8 cellular contexts compared by ENCODE assay signal in the genomic region with DNA sequence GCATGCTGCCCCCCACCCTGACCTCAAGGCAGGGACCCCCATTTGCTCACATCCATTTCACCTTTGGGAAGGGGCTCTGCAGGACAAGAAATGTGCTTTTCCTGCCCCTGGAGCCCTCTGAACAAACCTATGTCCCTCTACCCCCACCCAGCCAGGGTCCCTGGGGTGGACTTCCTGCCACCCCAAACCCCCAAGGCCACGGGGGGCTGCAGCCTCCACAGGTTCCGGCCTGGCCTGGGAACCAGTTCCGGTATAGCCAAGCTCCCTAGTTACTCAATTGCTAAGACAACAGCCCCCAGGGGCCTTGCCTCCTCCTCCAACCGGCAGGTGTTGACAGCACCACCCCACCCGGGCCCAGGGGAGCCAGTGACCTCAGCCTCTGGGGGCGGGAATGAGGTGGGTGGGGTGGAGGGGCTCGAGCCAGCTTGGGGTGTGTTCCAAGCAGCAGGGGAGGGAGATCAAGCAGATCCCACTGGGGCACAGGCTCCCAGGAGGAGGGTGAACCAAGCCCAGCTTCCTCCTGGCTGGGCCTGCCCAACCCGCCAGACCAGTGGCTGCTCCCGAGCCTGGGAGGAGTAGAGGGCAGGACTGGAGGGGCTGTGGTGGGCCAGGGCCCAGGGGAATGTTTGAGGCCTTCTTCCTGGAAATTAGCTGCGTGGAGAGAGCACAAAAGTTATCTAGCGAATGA. TPM values are rescaled to one million over a fixed set of nuclear protein-coding genes. Genes with fewer than 3 reads are reported as not detected.
DNase-seq lines count a peak whose midpoint lies in the region; ATAC-seq and TF ChIP-seq lines count a peak whose summit lies in the region.

No MANE protein-coding gene starts in this region.

- peak overlapping the region; percentile 87 to 96 for H3K27ac ChIP-seq in coronary artery
- H3K27ac ChIP-seq in esophagus muscularis mucosa (replicated peaks in 1 of 4) = no peak overlapping the region

- no peaks in the 10 kb centered on the region for H3K9me3 Mint-ChIP-seq in nephron progenitor cell

- H3K36me3 ChIP-seq in esophagus muscularis mucosa = peaks cover 0 to 17% (median 0%) of the 10 kb centered on the region in 4 donors

- no peak for TF ChIP-seq EP300 in esophagus muscularis mucosa (IDR thresholded peaks at IDR 0.05)

- TF ChIP-seq CTCF in NB4 (IDR thresholded peaks at IDR 0.05; ENCODE audit: low read depth, low read length) (no peak), coronary artery (IDR thresholded peaks at IDR 0.05) (no peak), nephron progenitor cell (IDR thresholded peaks at IDR 0.05) (no peak), esophagus muscularis mucosa (IDR thresholded peaks at IDR 0.05) (no peak)

- H3K4me1 Mint-ChIP-seq in nephron progenitor cell = peaks cover 34% of the 10 kb centered on the region

- ATAC-seq in GM18909 (IDR thresholded peaks at IDR 0.05; ENCODE audit: poor library complexity, unreplicated experiment) (no peak), GM21390 (IDR thresholded peaks at IDR 0.05; ENCODE audit: unreplicated experiment) (no peak)

- DNase-seq in D341Med (ENCODE audit: low spot score) (peak; percentile 95), NB4 (ENCODE audit: low read depth) (peak; percentile 98), coronary artery (ENCODE audit: low spot score) (peak; percentile 89), nephron progenitor cell (no peak), T-helper 1 cell (no peak), esophagus muscularis mucosa (ENCODE audit: extremely low spot score) (no peak)

- H3K36me3 Mint-ChIP-seq in nephron progenitor cell (ENCODE audit: low read depth) = no peaks in the 10 kb centered on the region

- H3K27me3 Mint-ChIP-seq in nephron progenitor cell (ENCODE audit: low read depth, poor library complexity) = peaks cover 7% of the 10 kb centered on the region

- H3K27me3 ChIP-seq in esophagus muscularis mucosa = peaks cover 0 to 25% (median 10%) of the 10 kb centered on the region in 4 donors

- TF ChIP-seq POLR2A in NB4 (IDR thresholded peaks at IDR 0.05; ENCODE audit: extremely low read depth, insufficient read length) = no peak
- TF ChIP-seq POLR2A in esophagus muscularis mucosa (IDR thresholded peaks at IDR 0.05; ENCODE audit: low read depth) = no peak

- no peak overlapping the region for H3K4me3 Mint-ChIP-seq in nephron progenitor cell

- intact Hi-C loops in esophagus muscularis mucosa (cut with DNase I) = no loop called here

- H3K9me3 ChIP-seq in esophagus muscularis mucosa = no peaks in the 10 kb centered on the region

- H3K4me3 ChIP-seq in NB4 (ENCODE audit: low read depth, low read length) (peak overlapping the region; percentile 28), coronary artery (no peak overlapping the region), esophagus muscularis mucosa (no peak overlapping the region)

- WGBS in esophagus muscularis mucosa = 44% methylated on average over 5 of the region's 11 CpGs

- H3K4me1 ChIP-seq in esophagus muscularis mucosa = peaks cover 43 to 59% (median 50%) of the 10 kb centered on the region in 4 donors

- H3K27ac Mint-ChIP-seq in nephron progenitor cell = peak overlapping the region; percentile 87

RNA-seq across cellular contexts. Expression of gene PNMT, which starts 6.6 kb away (rescaled TPM):
- 10 to 100 TPM in 3 of 4 donors, 1 to 10 TPM in 1; 9.4 to 14.3 (median 10.6) TPM for total RNA-seq in esophagus muscularis mucosa

RNA-seq across cellular contexts. Expression of gene TCAP, which starts 9.7 kb away (rescaled TPM):
- 1 to 10 TPM in 3 of 4 donors, under 1 TPM in 1; 0.99 to 2.1 (median 1.3) TPM for total RNA-seq in esophagus muscularis mucosa

RNA-seq across cellular contexts. Expression of gene PGAP3, which starts 13.0 kb away (rescaled TPM):
- 1 to 10 TPM; 6.2 to 9.4 (median 8.5) TPM for total RNA-seq in esophagus muscularis mucosa

RNA-seq across cellular contexts. Expression of gene ERBB2, which starts 25.0 kb away (rescaled TPM):
- 10 to 100 TPM; 36.8 to 67.7 (median 57.7) TPM for total RNA-seq in esophagus muscularis mucosa

RNA-seq across cellular contexts. Expression of gene STARD3, which starts 37.9 kb away (rescaled TPM):
- total RNA-seq in esophagus muscularis mucosa = 10 to 100 TPM; 27.5 to 47.3 (median 38.6) TPM

Comparison
In these comparisons a context has a peak if more than half of its experiments do, and no peak if none do; other contexts are left out.
1. DNase-seq: peak in D341Med (single experiment), NB4 (single experiment) and coronary artery (single experiment); none in nephron progenitor cell (single experiment), T-helper 1 cell (0 of 5) and esophagus muscularis mucosa (single experiment).
2. H3K27ac ChIP-seq: peak in coronary artery (2 of 2); none in esophagus muscularis mucosa (0 of 4).